In genomic region chr4:67765401-67765800, GRCh38 we compare ENCODE assay signal across 1 cellular context.
TF ChIP-seq lines count a peak whose summit lies in the region.

No MANE protein-coding gene starts in this region.

TF ChIP-seq in IMR-90, 13 proteins besides CTCF, POLR2A, EP300 and RAD21:
- no peak for TF ChIP-seq MXI1 (IDR thresholded peaks at IDR 0.05; ENCODE audit: borderline replicate concordance, low read depth, low read length)
- TF ChIP-seq USF2 (IDR thresholded peaks at IDR 0.05; ENCODE audit: low read depth, low read length) = no peak
- no peak for TF ChIP-seq FOS (IDR thresholded peaks at IDR 0.05; ENCODE audit: low read depth, low read length)
- TF ChIP-seq RFX5 (IDR thresholded peaks at IDR 0.05; ENCODE audit: low read depth, low read length) = no peak
- TF ChIP-seq RCOR1 (IDR thresholded peaks at IDR 0.05; ENCODE audit: insufficient replicate concordance, low read length) = no peak
- no peak for TF ChIP-seq MAZ (IDR thresholded peaks at IDR 0.05; ENCODE audit: borderline replicate concordance, low read depth, low read length)
- TF ChIP-seq CHD1 (IDR thresholded peaks at IDR 0.05; ENCODE audit: low read depth, low read length) = no peak
- TF ChIP-seq NFE2L2 (IDR thresholded peaks at IDR 0.05; ENCODE audit: low read depth, low read length) = no peak
- TF ChIP-seq BHLHE40 (IDR thresholded peaks at IDR 0.05; ENCODE audit: low read depth, low read length) = no peak
